8 cellular contexts compared by ENCODE assay signal in the genomic region with DNA sequence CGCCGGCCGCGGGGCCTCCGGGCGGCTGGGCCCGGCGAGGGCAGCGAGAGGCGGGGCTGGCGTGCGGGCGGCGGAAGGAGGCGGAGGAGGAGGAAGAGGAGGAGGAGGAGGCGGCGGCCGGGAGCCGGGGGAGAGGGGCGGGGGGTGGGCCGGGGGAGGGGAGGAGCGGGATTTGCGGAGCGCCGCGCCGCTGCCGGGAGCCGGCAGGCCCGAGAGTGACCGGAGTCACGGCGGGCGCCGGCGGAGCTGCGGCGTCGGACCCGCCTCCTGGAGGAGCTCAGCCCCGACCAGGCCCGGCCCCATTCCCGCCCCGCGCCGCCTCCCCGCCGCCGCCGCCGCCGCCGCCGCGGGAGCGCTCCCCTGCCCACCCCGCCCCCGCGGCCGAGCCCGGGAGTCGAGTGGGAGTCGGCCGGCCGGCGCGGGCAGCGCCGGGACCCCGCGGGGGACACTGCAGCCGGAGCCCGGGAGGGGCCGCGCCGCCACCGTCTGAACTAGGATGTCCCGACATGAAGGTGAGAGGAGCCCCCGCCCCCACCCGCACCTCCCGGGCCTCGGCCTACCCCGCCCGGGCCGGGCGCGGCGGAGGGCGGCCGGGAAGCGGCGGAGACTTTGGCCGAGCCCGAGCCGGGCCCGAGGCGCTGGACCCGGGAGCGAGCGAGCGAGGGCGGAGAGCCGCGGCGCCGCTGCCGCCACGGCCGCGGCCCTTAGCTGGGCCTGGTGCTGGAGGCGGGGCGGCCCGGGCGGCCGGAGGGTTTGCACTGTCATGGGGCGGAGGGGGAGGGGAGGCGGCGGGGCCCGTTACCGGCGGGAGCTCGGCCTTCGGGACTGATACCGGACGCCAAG. TPM values are rescaled to one million over a fixed set of nuclear protein-coding genes. Genes with fewer than 3 reads are reported as not detected.
DNase-seq lines count a peak whose midpoint lies in the region; ATAC-seq and TF ChIP-seq lines count a peak whose summit lies in the region.

Gene KCMF1, plus strand, starts transcription at position 206 of the 843 bp plus-strand sequence. Its CDS starts 291 bp downstream, at position 497.

- no peaks in the 10 kb centered on the region for H3K27me3 ChIP-seq in SJSA1 (replicated peaks)
- no peaks in the 10 kb centered on the region for H3K27me3 ChIP-seq in neural cell (ENCODE audit: insufficient read depth, low read depth, low read length)
- no peaks in the 10 kb centered on the region for H3K27me3 ChIP-seq in stomach

- peaks cover 50% of the 10 kb centered on the region for H3K36me3 ChIP-seq in SJSA1
- H3K36me3 ChIP-seq in neural cell (ENCODE audit: insufficient read depth, low read length), result no peaks in the 10 kb centered on the region
- peaks cover 0 to 5% (median 3%) of the 10 kb centered on the region in 4 donors for H3K36me3 ChIP-seq in stomach

- H3K79me2 ChIP-seq in neural cell (replicated peaks; ENCODE audit: insufficient read depth, low read length), result peaks cover 63% of the 10 kb centered on the region

- no peak for TF ChIP-seq CTCF in fibroblast of villous mesenchyme (IDR thresholded peaks at IDR 0.05; ENCODE audit: insufficient read depth, low read depth, low read length)
- TF ChIP-seq CTCF in neural cell (IDR thresholded peaks at IDR 0.05; ENCODE audit: poor library complexity, severe bottlenecking), result no peak
- TF ChIP-seq CTCF in stomach (IDR thresholded peaks at IDR 0.05), result no peak

- peak within 1 kb of the TSS; percentile 63 for H2AFZ ChIP-seq in neural cell (ENCODE audit: low read depth, low read length)

- 0 to 1% (median 1%) methylated on average over 14 to 119 of the region's 125 CpGs for WGBS in stomach, 5 donors

- TF ChIP-seq EP300 in neural cell (conservative IDR thresholded peaks at IDR 0.05; ENCODE audit: poor library complexity, severe bottlenecking), result no peak
- TF ChIP-seq EP300 in stomach (IDR thresholded peaks at IDR 0.05), result no peak

- H4K20me1 ChIP-seq in neural cell (ENCODE audit: insufficient read depth), result no peaks in the 10 kb centered on the region

- H3K9me3 ChIP-seq in SJSA1 (replicated peaks) (0 out of 2 replicates have a peak, but pooled peaks cover 3% of the 10 kb centered on the region), neural cell (ENCODE audit: low read length) (no peaks in the 10 kb centered on the region), stomach (no peaks in the 10 kb centered on the region)

- peak within 1 kb of the TSS; percentile 97 for H3K9ac ChIP-seq in neural cell (ENCODE audit: low read length)

- intact Hi-C loops in stomach (cut with DNase I; ENCODE audit: low total_unique reads), result no loop called here

- DNase-seq in CMK (ENCODE audit: low read depth) (peak; percentile 42), SJSA1 (ENCODE audit: low read depth in 1 of 2, low spot score in 2 of 2) (peak in 1 of 2 experiments; percentile 84), activated gamma-delta T cell treated with Interleukin-2 at 50 U/mL for 16 hours (peak; percentile 59), fibroblast of villous mesenchyme (ENCODE audit: low read depth) (peak; percentile 74), stomach (peak; percentile 78)

- H3F3A ChIP-seq in neural cell (ENCODE audit: insufficient read depth, low read length, poor library complexity, severe bottlenecking), result no peaks in the 10 kb centered on the region

- TF ChIP-seq POLR2A in stomach (IDR thresholded peaks at IDR 0.05), result no peak

- ATAC-seq in GM19438 (IDR thresholded peaks at IDR 0.05; ENCODE audit: low read depth, unreplicated experiment), result peak; percentile 49
- ATAC-seq in HG03558 (IDR thresholded peaks at IDR 0.05; ENCODE audit: extremely low read depth, unreplicated experiment), result peak; percentile 27

- peak within 1 kb of the TSS; percentile 75 for H3K4me2 ChIP-seq in neural cell (ENCODE audit: low read length)

- H3K4me1 ChIP-seq in SJSA1 (replicated peaks), result peaks cover 31% of the 10 kb centered on the region
- H3K4me1 ChIP-seq in stomach, result peaks cover 47 to 73% (median 60%) of the 10 kb centered on the region in 4 donors

- H3K4me3 ChIP-seq in SJSA1 (peak within 1 kb of the TSS; percentile 94), fibroblast of villous mesenchyme (ENCODE audit: low read depth, low read length) (peak within 1 kb of the TSS; percentile 88), neural cell (ENCODE audit: low read length) (peak within 1 kb of the TSS; percentile 79), stomach (peak within 1 kb of the TSS; percentile 77 to 94 (median 80))

- no peak for TF ChIP-seq RAD21 in neural cell (conservative IDR thresholded peaks at IDR 0.05)

- H3K27ac ChIP-seq in SJSA1 (peak within 1 kb of the TSS; percentile 93), neural cell (ENCODE audit: low read length) (peak within 1 kb of the TSS; percentile 90), stomach (peak within 1 kb of the TSS; percentile 95 to 100 (median 99))

- H3K9me2 ChIP-seq in neural cell (ENCODE audit: insufficient read depth, low read length), result no peaks in the 10 kb centered on the region

TF ChIP-seq in neural cell, 6 proteins besides CTCF, POLR2A, EP300 and RAD21:
- TF ChIP-seq SMC3 (conservative IDR thresholded peaks at IDR 0.05; ENCODE audit: poor library complexity) (no peak), TAF1 (IDR thresholded peaks at IDR 0.05; ENCODE audit: low read depth) (no peak), MXI1 (conservative IDR thresholded peaks at IDR 0.05; ENCODE audit: poor library complexity, severe bottlenecking) (no peak), EZH2 (IDR thresholded peaks at IDR 0.05; ENCODE audit: borderline replicate concordance, insufficient read depth, low read length, poor library complexity, severe bottlenecking) (no peak), REST (IDR thresholded peaks at IDR 0.05; ENCODE audit: borderline replicate concordance) (no peak), POLR2AphosphoS5 (IDR thresholded peaks at IDR 0.05) (no peak)

RNA-seq across cellular contexts. Expression of gene KCMF1, which starts in this region (rescaled TPM):
- total RNA-seq in SJSA1 (2014; rRNA removed; shearing (Covaris generic)), result 60.9 and 117 TPM in 2 replicates
- total RNA-seq in fibroblast of villous mesenchyme (39.6 and 80.3 TPM in 2 replicates), stomach (10 to 100 TPM in 4 of 5 donors, 1 to 10 TPM in 1; 2.3 to 88.4 (median 47.5) TPM)
- polyA plus RNA-seq in neural cell (43.3 and 52.4 TPM in 2 replicates), stomach (10 to 100 TPM; 19.0 to 45.8 (median 31.2) TPM)
- polyA minus RNA-seq in neural cell, result 68.2 and 85.7 TPM in 2 replicates
